Comparison of ENCODE assay signal across 1 cellular context in the genomic region with DNA sequence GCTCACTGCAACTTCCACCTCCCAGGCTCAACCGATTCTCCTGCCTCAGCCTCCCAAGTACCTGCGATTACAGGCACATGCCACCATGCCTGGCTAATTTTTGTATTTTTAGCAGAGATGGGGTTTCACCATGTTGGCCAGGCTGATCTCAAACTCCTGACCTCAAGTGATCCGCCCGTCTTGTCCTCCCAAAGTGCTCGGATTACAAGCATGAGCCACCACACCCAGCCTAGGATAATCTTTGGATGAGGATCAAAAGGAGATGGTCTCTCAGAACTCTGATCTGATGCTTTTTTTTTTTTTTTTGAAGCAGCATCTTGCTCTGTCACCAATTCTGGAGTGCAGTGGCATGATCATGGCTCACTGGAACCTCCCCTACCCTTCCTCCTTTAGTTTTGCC. TPM values are rescaled to one million over a fixed set of nuclear protein-coding genes. Genes with fewer than 3 reads are reported as not detected.
"Had no signal": no experiment of that assay in that cellular context is flagged by ENCODE, and none has a peak within 500 bp of the region (broad histone marks: within the 10 kb centered on the region; RNA-seq: fewer than 3 reads in every experiment).

No MANE protein-coding gene starts in this region.

RNA-seq across cellular contexts. Expression of gene B3GNT9, which starts 28.0 kb away (rescaled TPM):
- total RNA-seq: G401 had no signal
